8 cellular contexts compared by ENCODE assay signal in the genomic region with DNA sequence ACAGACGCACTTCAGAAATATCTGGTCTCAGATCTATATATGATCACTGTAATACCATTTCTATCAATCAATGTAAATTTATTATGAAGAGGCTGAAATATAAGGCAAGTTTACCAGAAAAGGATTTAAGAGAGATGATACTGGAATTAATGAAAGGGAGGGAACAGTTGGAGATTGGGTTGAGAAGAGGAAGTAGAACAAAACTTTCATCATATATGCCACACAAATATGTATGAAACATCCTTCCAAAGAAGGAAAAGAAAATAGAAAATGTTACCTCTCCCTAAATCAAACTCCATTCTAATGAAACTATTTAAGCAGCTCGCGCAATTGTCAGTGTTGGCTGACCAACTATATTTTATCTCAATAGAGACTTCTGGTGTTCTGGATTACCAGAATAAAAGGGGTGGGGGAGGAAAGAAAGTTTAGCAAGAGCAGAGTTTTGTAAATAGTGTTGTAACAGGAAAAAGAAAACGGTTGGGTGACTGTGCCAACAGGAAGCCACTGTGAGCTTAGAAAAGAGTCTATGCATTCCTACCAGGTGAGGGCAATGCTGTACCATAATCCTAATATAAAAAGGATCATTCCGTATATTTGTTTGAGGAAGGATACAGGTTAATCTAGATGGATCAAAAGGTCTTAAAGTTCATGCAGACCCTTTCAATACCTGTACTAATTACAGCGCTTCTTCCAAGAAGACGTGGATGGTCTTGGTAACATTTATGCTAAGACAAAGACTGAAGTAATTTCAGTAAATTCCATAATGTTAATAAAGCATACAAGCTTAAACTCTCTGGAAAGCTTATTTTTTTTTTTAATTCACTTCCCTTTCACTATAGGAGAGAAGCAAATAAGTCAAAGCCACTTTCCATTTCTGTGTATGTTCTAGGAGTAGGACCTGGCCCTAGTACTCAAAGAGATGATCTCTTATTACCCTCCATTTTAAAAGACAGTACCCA. TPM values are rescaled to one million over a fixed set of nuclear protein-coding genes. Genes with fewer than 3 reads are reported as not detected.
A peak's percentile ranks its signal among the peaks of the same experiment; 100 is the strongest.
DNase-seq lines count a peak whose midpoint lies in the region; ATAC-seq and TF ChIP-seq lines count a peak whose summit lies in the region.

No MANE protein-coding gene starts in this region.

- peaks cover 20 to 23% (median 22%) of the 10 kb centered on the region in 4 donors for H3K4me1 Mint-ChIP-seq in CD4-positive, CD25-positive, alpha-beta regulatory T cell

- no peak overlapping the region for H3K4me3 Mint-ChIP-seq in CD4-positive, CD25-positive, alpha-beta regulatory T cell

- H3K79me2 ChIP-seq in OCI-LY7 (ENCODE audit: insufficient read depth, low read depth, low read length) = no peaks in the 10 kb centered on the region

- no peaks in the 10 kb centered on the region for H3K27me3 Mint-ChIP-seq in CD4-positive, CD25-positive, alpha-beta regulatory T cell

- peaks cover 0 to 21% (median 4%) of the 10 kb centered on the region in 7 donors for H3K9me3 Mint-ChIP-seq in CD4-positive, CD25-positive, alpha-beta regulatory T cell

- H3K36me3 ChIP-seq in CD4-positive, CD25-positive, alpha-beta regulatory T cell (ENCODE audit: control insufficient read depth, insufficient read depth, low read length) = peaks cover 82% of the 10 kb centered on the region
- H3K36me3 ChIP-seq in OCI-LY7 (ENCODE audit: insufficient read depth, low read length) = peaks cover 75% of the 10 kb centered on the region
- peaks cover 0 to 43% of the 10 kb centered on the region in 2 donors for H3K36me3 ChIP-seq in left lung
- H3K36me3 ChIP-seq in upper lobe of right lung = peaks cover 15% of the 10 kb centered on the region

- H3K27me3 ChIP-seq in CD4-positive, CD25-positive, alpha-beta regulatory T cell (ENCODE audit: control insufficient read depth, insufficient read depth, low read length) = no peaks in the 10 kb centered on the region
- H3K27me3 ChIP-seq in left lung = no peaks in the 10 kb centered on the region
- no peaks in the 10 kb centered on the region for H3K27me3 ChIP-seq in upper lobe of right lung

- peak; percentile 65 for TF ChIP-seq CTCF in HFF-Myc (IDR thresholded peaks at IDR 0.05; ENCODE audit: low read depth, low read length, missing control alignments)
- peak; percentile 75 for TF ChIP-seq CTCF in OCI-LY7 (conservative IDR thresholded peaks at IDR 0.05; ENCODE audit: low read length)
- peak; percentile 45 to 69 for TF ChIP-seq CTCF in left lung (IDR thresholded peaks at IDR 0.05)
- TF ChIP-seq CTCF in upper lobe of right lung (IDR thresholded peaks at IDR 0.05) = peak; percentile 80

- H3K4me1 ChIP-seq in CD4-positive, CD25-positive, alpha-beta regulatory T cell (ENCODE audit: control insufficient read depth, insufficient read depth, low read length, poor library complexity, severe bottlenecking) = no peaks in the 10 kb centered on the region
- peaks cover 8% of the 10 kb centered on the region for H3K4me1 ChIP-seq in OCI-LY7 (ENCODE audit: insufficient read depth, low read length, poor library complexity, severe bottlenecking)
- peaks cover 6 to 54% of the 10 kb centered on the region in 2 donors for H3K4me1 ChIP-seq in left lung
- peaks cover 10% of the 10 kb centered on the region for H3K4me1 ChIP-seq in upper lobe of right lung

- DNase-seq in CD4-positive, CD25-positive, alpha-beta regulatory T cell = peak in 1 of 3 donors; percentile 49
- peak; percentile 30 for DNase-seq in HFF-Myc (ENCODE audit: extremely low read depth, low read depth)
- peak; percentile 44 for DNase-seq in OCI-LY7 (ENCODE audit: low spot score)
- peak; percentile 37 to 91 for DNase-seq in T47D (ENCODE audit: low read depth in 1 of 2, low spot score in 1 of 2)
- no peak for DNase-seq in left lung
- no peak for DNase-seq in upper lobe of right lung
- no peak for DNase-seq in NCI-H524 treated with DMSO at 0.1 percent for 48 hours (lab: John Stamatoyannopoulos, UW)
- DNase-seq in G401 (ENCODE audit: low spot score) = no peak

- peaks cover 63% of the 10 kb centered on the region for H3K36me3 Mint-ChIP-seq in CD4-positive, CD25-positive, alpha-beta regulatory T cell

- peak overlapping the region; percentile 52 to 75 (median 59) for H3K27ac Mint-ChIP-seq in CD4-positive, CD25-positive, alpha-beta regulatory T cell

- no peak overlapping the region for H3K4me3 ChIP-seq in CD4-positive, CD25-positive, alpha-beta regulatory T cell (ENCODE audit: low read depth, low read length)
- H3K4me3 ChIP-seq in HFF-Myc (replicated peaks; ENCODE audit: low read depth, low read length) (no peak overlapping the region), OCI-LY7 (ENCODE audit: low read depth, low read length, poor library complexity, severe bottlenecking) (no peak overlapping the region), left lung (peak overlapping the region in 1 of 2 donors; percentile 5), upper lobe of right lung (no peak overlapping the region)

- no peaks in the 10 kb centered on the region for H3K9me2 ChIP-seq in OCI-LY7 (ENCODE audit: insufficient read depth, low read length)

- H3K9me3 ChIP-seq in CD4-positive, CD25-positive, alpha-beta regulatory T cell (ENCODE audit: control insufficient read depth in 2 of 2, low read length in 2 of 2) = peaks cover 16 to 17% of the 10 kb centered on the region in 2 experiments
- H3K9me3 ChIP-seq in OCI-LY7 (ENCODE audit: low read length) = peaks cover 23% of the 10 kb centered on the region
- peaks cover 5 to 20% of the 10 kb centered on the region in 2 donors for H3K9me3 ChIP-seq in left lung
- H3K9me3 ChIP-seq in upper lobe of right lung = peaks cover 5% of the 10 kb centered on the region

- peak overlapping the region; percentile 9 for H3K27ac ChIP-seq in CD4-positive, CD25-positive, alpha-beta regulatory T cell (ENCODE audit: insufficient read depth, low read length, poor library complexity, severe bottlenecking)
- H3K27ac ChIP-seq in OCI-LY7 (ENCODE audit: low read depth, low read length, poor library complexity, severe bottlenecking) = peak overlapping the region; percentile 29
- peak overlapping the region; percentile 67 to 86 for H3K27ac ChIP-seq in left lung
- peak overlapping the region; percentile 26 for H3K27ac ChIP-seq in upper lobe of right lung

- POLR2A ChIA-PET in OCI-LY7 (lab: Charles Lee) = interaction anchor here (0.7 to 2.1 kb wide), 4 partner anchors 9 to 83 kb away, joined by 3 to 8 read pairs (median 4); a partner anchor contains a TSS

- peak overlapping the region; percentile 13; the same call in 1 of the 2 replicates for H3K4me2 ChIP-seq in OCI-LY7 (ENCODE audit: low read length)

- in situ Hi-C loops in T47D (cut with HindIII; ENCODE audit: low pct_unique_long_range_greater_than_20kb, low sequenced_read_pairs) = no loop called here
- in situ Hi-C loops in G401 (cut with HindIII; ENCODE audit: low sequenced_read_pairs) = no loop called here

- peak in 1 of 2 donors; percentile 44 for ATAC-seq in CD4-positive, CD25-positive, alpha-beta regulatory T cell (ENCODE audit: low read depth in 2 of 2)
- ATAC-seq in left lung (peak; percentile 98), upper lobe of right lung (peak; percentile 96)

- no peaks in the 10 kb centered on the region for H4K20me1 ChIP-seq in OCI-LY7 (ENCODE audit: insufficient read depth, low read length)

- no peak overlapping the region; the same call in 1 of the 2 replicates for H2AFZ ChIP-seq in OCI-LY7 (ENCODE audit: low read length)

- CTCF ChIA-PET in OCI-LY7 (lab: Charles Lee; ENCODE audit: unreplicated experiment) = no interaction called here

- BruUV-seq in OCI-LY7 (replicated peaks; lab: Mats Ljungman, UMichigan) = no TSS peak

- intact Hi-C loops in OCI-LY7 (cut with micrococcal nuclease; ENCODE audit: unreplicated experiment) (loop anchor here (10.0 kb wide), 2 partner anchors 260 to 560 kb away; no protein-coding TSS in a partner anchor), left lung (cut with DNase I) (no loop called here), upper lobe of right lung (cut with DNase I) (no loop called here)

RNA-seq across cellular contexts. Expression of a gene that starts 14.5 kb away (rescaled TPM):
- total RNA-seq in CD4-positive, CD25-positive, alpha-beta regulatory T cell = 32.9 TPM
- 10 to 100 TPM; 31.2 to 52.4 (median 40.3) TPM for polyA plus RNA-seq in CD4-positive, CD25-positive, alpha-beta regulatory T cell
- 5.7 and 17.0 TPM in 2 replicates for total RNA-seq in OCI-LY7 (2014; rRNA removed; shearing (Covaris generic))
- total RNA-seq in OCI-LY7 (2022) (34.5 and 39.6 TPM in 2 replicates), left lung (10 to 100 TPM; 16.8 to 21.1 TPM), upper lobe of right lung (17.1 TPM)
- total RNA-seq in G401 (2014; rRNA removed; shearing (Covaris generic)) = 9.2 and 36.5 TPM in 2 replicates

RNA-seq across cellular contexts. Expression of a gene that starts 24.7 kb away (rescaled TPM):
- 51.1 TPM for total RNA-seq in CD4-positive, CD25-positive, alpha-beta regulatory T cell
- polyA plus RNA-seq in CD4-positive, CD25-positive, alpha-beta regulatory T cell = 100 to 1,000 TPM; 313 to 470 (median 385) TPM
- total RNA-seq in OCI-LY7 (2014; rRNA removed; shearing (Covaris generic)) = 16.0 and 19.2 TPM in 2 replicates
- total RNA-seq in OCI-LY7 (2022) (57.0 and 62.7 TPM in 2 replicates), left lung (100 to 1,000 TPM; 150 to 152 TPM), upper lobe of right lung (154 TPM)
- 1.5 and 4.0 TPM in 2 replicates for total RNA-seq in G401 (2014; rRNA removed; shearing (Covaris generic))

RNA-seq across cellular contexts. Expression of a gene that starts 43.9 kb away (rescaled TPM):
- total RNA-seq in CD4-positive, CD25-positive, alpha-beta regulatory T cell = 3.6 TPM
- 1 to 10 TPM in 2 of 4 donors, under 1 TPM in 2; 0.23 to 1.6 (median 1.1) TPM for polyA plus RNA-seq in CD4-positive, CD25-positive, alpha-beta regulatory T cell
- total RNA-seq in OCI-LY7 (2014; rRNA removed; shearing (Covaris generic)) = 0.95 TPM in 1 of 2 replicates, not detected in the other
- total RNA-seq in OCI-LY7 (2022) (0.04 and 0.08 TPM in 2 replicates), left lung (10 to 100 TPM; 18.5 to 71.7 TPM), upper lobe of right lung (44.6 TPM)
- not detected in 2 replicates for total RNA-seq in G401 (2014; rRNA removed; shearing (Covaris generic))

Comparison
In these comparisons a context has a peak if more than half of its experiments do, and no peak if none do; other contexts are left out.
1. DNase-seq: peak in HFF-Myc (single experiment), OCI-LY7 (single experiment) and T47D (2 of 2); none in left lung (0 of 2), upper lobe of right lung (single experiment), NCI-H524 treated with DMSO at 0.1 percent for 48 hours (single experiment) and G401 (single experiment).
2. H3K27ac ChIP-seq: peak in every context shown above with its lines; median percentile 76 in left lung; 29 in OCI-LY7; 26 in upper lobe of right lung; 9 in CD4-positive, CD25-positive, alpha-beta regulatory T cell.
3. Peak in every context shown above with its lines, with median percentiles within 50 percentile points of each other: CTCF ChIP-seq.